ENCODE assay signal across 7 cellular contexts in genomic region chr7:192701-193536, GRCh38.
A peak's percentile ranks its signal among the peaks of the same experiment; 100 is the strongest.
DNase-seq lines count a peak whose midpoint lies in the region; ATAC-seq and TF ChIP-seq lines count a peak whose summit lies in the region.

No MANE protein-coding gene starts in this region.

- H3K36me3 Mint-ChIP-seq in stimulated activated naive B cell treated with anti-CD40 and anti-IgM and Interleukin-4, amounts not matched to agents 10 μg/mL and 1 μg/mL and 100 μg/mL, for 72 hours, result no peaks in the 10 kb centered on the region

- H3K4me3 Mint-ChIP-seq in stimulated activated naive B cell treated with anti-CD40 and anti-IgM and Interleukin-4, amounts not matched to agents 10 μg/mL and 1 μg/mL and 100 μg/mL, for 72 hours, result peak overlapping the region in 1 of 2 donors; percentile 9

- CTCF ChIA-PET in HEK293T (lab: Yijun Ruan, JAX), result no interaction called here

- no peak overlapping the region for H3K27ac Mint-ChIP-seq in stimulated activated naive B cell treated with anti-CD40 and anti-IgM and Interleukin-4, amounts not matched to agents 10 μg/mL and 1 μg/mL and 100 μg/mL, for 72 hours

- no peaks in the 10 kb centered on the region for H3K9me3 Mint-ChIP-seq in stimulated activated naive B cell treated with anti-CD40 and anti-IgM and Interleukin-4, amounts not matched to agents 10 μg/mL and 1 μg/mL and 100 μg/mL, for 72 hours

- TF ChIP-seq CTCF in astrocyte of the cerebellum (IDR thresholded peaks at IDR 0.05; ENCODE audit: low read depth, low read length, missing control alignments) (no peak), GM13977 (IDR thresholded peaks at IDR 0.05; ENCODE audit: extremely low read depth, insufficient read depth, missing control alignments) (no peak)

- DNase-seq in HEK293T (ENCODE audit: extremely low spot score), result peak; percentile 35
- DNase-seq in astrocyte of the cerebellum (ENCODE audit: low read depth), result no peak
- DNase-seq in kidney tubule cell (ENCODE audit: low spot score), result peak; percentile 25
- no peak for DNase-seq in stimulated activated naive B cell treated with anti-CD40 and anti-IgM and Interleukin-4, amounts not matched to agents 10 μg/mL and 1 μg/mL and 100 μg/mL, for 72 hours
- DNase-seq in GM13977 (ENCODE audit: low spot score), result no peak
- DNase-seq in DMS53 treated with DMSO at 0.1 percent for 48 hours (lab: John Stamatoyannopoulos, UW; ENCODE audit: unreplicated experiment), result no peak
- DNase-seq in NCI-H345 (lab: John Stamatoyannopoulos, UW), result no peak

- POLR2A ChIA-PET in HEK293T (lab: Yijun Ruan, JAX), result no interaction called here

- ATAC-seq in stimulated activated naive B cell treated with anti-CD40 and anti-IgM and Interleukin-4, amounts not matched to agents 10 μg/mL and 1 μg/mL and 100 μg/mL, for 72 hours (replicated peaks), result peak; percentile 12 to 19

- H3K4me3 ChIP-seq in astrocyte of the cerebellum (ENCODE audit: low read depth, low read length), result peak overlapping the region; percentile 97

- H3K4me1 Mint-ChIP-seq in stimulated activated naive B cell treated with anti-CD40 and anti-IgM and Interleukin-4, amounts not matched to agents 10 μg/mL and 1 μg/mL and 100 μg/mL, for 72 hours, result peaks cover 0 to 3% of the 10 kb centered on the region in 2 donors

- in situ Hi-C loops in astrocyte of the cerebellum (cut with HindIII; ENCODE audit: low sequenced_read_pairs), result no loop called here
- in situ Hi-C loops in GM13977 (cut with MboI; ENCODE audit: low pct_unique_long_range_greater_than_20kb, low sequenced_read_pairs, unreplicated experiment), result no loop called here

- peaks cover 57 to 59% of the 10 kb centered on the region in 2 donors for H3K27me3 Mint-ChIP-seq in stimulated activated naive B cell treated with anti-CD40 and anti-IgM and Interleukin-4, amounts not matched to agents 10 μg/mL and 1 μg/mL and 100 μg/mL, for 72 hours

TF ChIP-seq in HEK293T, 16 proteins besides CTCF, POLR2A, EP300 and RAD21:
- TF ChIP-seq FOXK2 (IDR thresholded peaks at IDR 0.05) (no peak), CTBP1 (IDR thresholded peaks at IDR 0.05; ENCODE audit: borderline replicate concordance) (no peak), FOXA1 (IDR thresholded peaks at IDR 0.05) (no peak), ELF4 (IDR thresholded peaks at IDR 0.05) (no peak), NFRKB (IDR thresholded peaks at IDR 0.05) (no peak), TARDBP (IDR thresholded peaks at IDR 0.05) (no peak), L3MBTL2 (conservative IDR thresholded peaks at IDR 0.05) (no peak), SP1 (IDR thresholded peaks at IDR 0.05) (no peak), LEF1 (IDR thresholded peaks at IDR 0.05; ENCODE audit: borderline replicate concordance) (no peak), ARNT (IDR thresholded peaks at IDR 0.05) (no peak), PKNOX1 (IDR thresholded peaks at IDR 0.05) (no peak), SUZ12 (IDR thresholded peaks at IDR 0.05) (no peak), FOXM1 (IDR thresholded peaks at IDR 0.05; ENCODE audit: borderline replicate concordance) (no peak), BHLHE40 (IDR thresholded peaks at IDR 0.05; ENCODE audit: borderline replicate concordance) (no peak), ZNF384 (IDR thresholded peaks at IDR 0.05) (no peak), HDGF (IDR thresholded peaks at IDR 0.05; ENCODE audit: borderline replicate concordance) (no peak)

Comparison
In these comparisons a context has a peak if more than half of its experiments do, and no peak if none do; other contexts are left out.
1. DNase-seq: peak in HEK293T (single experiment) and kidney tubule cell (single experiment); none in astrocyte of the cerebellum (single experiment), stimulated activated naive B cell treated with anti-CD40 and anti-IgM and Interleukin-4, amounts not matched to agents 10 μg/mL and 1 μg/mL and 100 μg/mL, for 72 hours (single experiment), GM13977 (single experiment), DMS53 treated with DMSO at 0.1 percent for 48 hours (single experiment) and NCI-H345 (single experiment).